In the genomic region with DNA sequence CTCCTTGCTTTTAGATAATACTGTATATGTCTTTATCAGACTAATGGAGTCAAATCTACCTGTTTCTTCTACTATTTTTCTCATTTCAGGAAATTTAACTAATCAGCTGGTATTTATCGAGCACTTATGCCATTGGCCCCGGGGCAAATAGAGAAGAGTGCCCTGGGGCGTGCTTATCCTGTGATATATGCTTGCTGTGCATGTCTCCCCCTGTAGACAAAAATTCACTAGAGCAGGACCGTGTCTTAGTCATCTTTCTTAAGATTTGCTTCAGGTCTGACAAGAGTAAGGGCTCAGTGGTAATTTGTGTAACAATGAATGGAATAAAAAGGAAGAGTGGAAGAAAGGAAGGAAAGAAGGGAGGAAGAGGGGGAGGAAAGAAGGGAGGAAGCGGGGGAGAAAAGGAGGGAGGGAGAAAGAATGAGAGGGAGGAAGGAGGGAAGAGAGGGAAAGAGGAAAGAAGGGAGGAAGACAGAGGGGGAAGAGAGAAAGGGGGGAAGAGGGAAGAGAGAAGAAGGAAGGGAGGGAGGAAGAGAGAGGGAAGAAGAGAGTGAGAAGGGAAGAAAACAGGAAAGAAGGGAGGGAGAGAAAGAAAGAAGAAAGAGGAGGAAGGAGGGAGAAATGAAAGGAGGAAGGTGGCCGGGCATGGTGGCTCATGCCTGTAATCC, we compare ENCODE assay signal across 13 cellular contexts.
DNase-seq lines count a peak whose midpoint lies in the region; ATAC-seq and TF ChIP-seq lines count a peak whose summit lies in the region.
"Had no signal": no experiment of that assay in that cellular context is flagged by ENCODE, and none has a peak within 500 bp of the region (broad histone marks: within the 10 kb centered on the region; RNA-seq: fewer than 3 reads in every experiment).

No MANE protein-coding gene starts in this region.

- H3K36me3 Mint-ChIP-seq in nephron (ENCODE audit: low read depth): no peaks in the 10 kb centered on the region
- H3K36me3 Mint-ChIP-seq: naive thymus-derived CD4-positive, alpha-beta T cell had no signal

- no peaks in the 10 kb centered on the region for H3K9me3 ChIP-seq in DND-41 (ENCODE audit: insufficient read depth, low read length, severe bottlenecking)
- H3K9me3 ChIP-seq in prostate gland: no peaks in the 10 kb centered on the region
- H3K9me3 ChIP-seq: heart left ventricle had no signal

- in situ Hi-C loops in brain microvascular endothelial cell (cut with HindIII; ENCODE audit: low pct_ligation_motif_present, low sequenced_read_pairs): no loop called here

- intact Hi-C loops in prostate gland (cut with DNase I): no loop called here

- H3K4me3 ChIP-seq in DND-41 (ENCODE audit: low read depth in 1 of 2, low read length in 2 of 2): no peak overlapping the region
- no peak overlapping the region for H3K4me3 ChIP-seq in Jurkat, Clone E6-1 (ENCODE audit: low read length)
- no peak overlapping the region for H3K4me3 ChIP-seq in brain microvascular endothelial cell (ENCODE audit: low read depth, low read length)
- no peak overlapping the region for H3K4me3 ChIP-seq in prostate gland
- H3K4me3 ChIP-seq: heart left ventricle had no signal

- H3K36me3 ChIP-seq in DND-41 (ENCODE audit: insufficient read depth, low read length): no peaks in the 10 kb centered on the region
- no peaks in the 10 kb centered on the region for H3K36me3 ChIP-seq in brain microvascular endothelial cell (replicated peaks)
- H3K36me3 ChIP-seq in prostate gland: no peaks in the 10 kb centered on the region
- H3K36me3 ChIP-seq: heart left ventricle had no signal

- H3K27me3 Mint-ChIP-seq in nephron (ENCODE audit: low read depth): peaks cover 18% of the 10 kb centered on the region

- no peaks in the 10 kb centered on the region for H3K27me3 ChIP-seq in DND-41 (ENCODE audit: insufficient read depth, low read length, poor library complexity)
- H3K27me3 ChIP-seq in brain microvascular endothelial cell (replicated peaks): no peaks in the 10 kb centered on the region
- peaks cover 2% of the 10 kb centered on the region for H3K27me3 ChIP-seq in prostate gland (replicated peaks; ENCODE audit: insufficient read depth)
- H3K27me3 ChIP-seq: heart left ventricle had no signal

- no peak overlapping the region for H3K4me3 Mint-ChIP-seq in nephron
- H3K4me3 Mint-ChIP-seq: naive thymus-derived CD4-positive, alpha-beta T cell; T-helper 1 cell treated with Interleukin-12 subunit alpha and Interleukin-12 subunit beta and Interleukin-4 antibody, amounts not matched to agents 30 μg/mL and 1 μg/mL, for 36 hours had no signal

- no peak overlapping the region for H2AFZ ChIP-seq in DND-41 (ENCODE audit: low read depth, low read length)

- peaks cover 12% of the 10 kb centered on the region for H3K4me1 ChIP-seq in DND-41 (ENCODE audit: insufficient read depth, low read length)
- no peaks in the 10 kb centered on the region for H3K4me1 ChIP-seq in prostate gland (replicated peaks)

- peak; percentile 17 for DNase-seq in DND-41
- DNase-seq in Jurkat, Clone E6-1 (ENCODE audit: low read depth, low spot score): peak; percentile 38
- DNase-seq in brain microvascular endothelial cell: peak; percentile 28
- no peak for DNase-seq in NCI-H2029 (lab: John Stamatoyannopoulos, UW)
- DNase-seq in NCI-H1436 (lab: John Stamatoyannopoulos, UW): no peak
- DNase-seq in prostate gland (ENCODE audit: low spot score): no peak
- DNase-seq: activated CD8-positive, alpha-beta memory T cell treated with anti-CD3 and anti-CD28 coated beads, Interleukin-2, amount 50 U/mL, for 48 hours; caudate nucleus; heart left ventricle; naive thymus-derived CD4-positive, alpha-beta T cell; stimulated activated CD4-positive, alpha-beta T cell treated with anti-CD3 and anti-CD28 coated beads, Interleukin-1b, Interleukin-23, amount 100 ng/mL, for 48 hours had no signal

- TF ChIP-seq CTCF in DND-41 (IDR thresholded peaks at IDR 0.05; ENCODE audit: borderline replicate concordance, extremely low read depth, low read length, poor library complexity, severe bottlenecking) (peak; percentile 59), brain microvascular endothelial cell (IDR thresholded peaks at IDR 0.05; ENCODE audit: low read depth, low read length, missing control alignments) (peak; percentile 49), nephron (IDR thresholded peaks at IDR 0.05; ENCODE audit: unreplicated experiment in 3 of 3) (peak in 2 of 3 experiments; percentile 25 to 41), prostate gland (IDR thresholded peaks at IDR 0.05) (no peak)

- H3K27ac ChIP-seq in DND-41 (ENCODE audit: low read length): no peak overlapping the region
- H3K27ac ChIP-seq in brain microvascular endothelial cell: no peak overlapping the region
- no peak overlapping the region for H3K27ac ChIP-seq in prostate gland
- H3K27ac ChIP-seq: heart left ventricle had no signal

- no peaks in the 10 kb centered on the region for H3K79me2 ChIP-seq in DND-41 (ENCODE audit: insufficient read depth, low read length)

- 79% methylated on average over 6 of the region's 6 CpGs for WGBS in prostate gland

- no peak overlapping the region for H3K9ac ChIP-seq in DND-41 (ENCODE audit: low read depth, low read length)

- no peak overlapping the region for H3K27ac Mint-ChIP-seq in nephron
- H3K27ac Mint-ChIP-seq: naive thymus-derived CD4-positive, alpha-beta T cell; T-helper 1 cell treated with Interleukin-12 subunit alpha and Interleukin-12 subunit beta and Interleukin-4 antibody, amounts not matched to agents 30 μg/mL and 1 μg/mL, for 36 hours had no signal

- H4K20me1 ChIP-seq in DND-41 (ENCODE audit: insufficient read depth, low read length): no peaks in the 10 kb centered on the region

- ATAC-seq in DND-41 (ENCODE audit: insufficient read depth, low read depth): peak; percentile 82
- ATAC-seq: naive thymus-derived CD4-positive, alpha-beta T cell had no signal

- TF ChIP-seq POLR2A in prostate gland (IDR thresholded peaks at IDR 0.05): no peak

- no peaks in the 10 kb centered on the region for H3K9me3 Mint-ChIP-seq in nephron
- H3K9me3 Mint-ChIP-seq: T-helper 1 cell treated with Interleukin-12 subunit alpha and Interleukin-12 subunit beta and Interleukin-4 antibody, amounts not matched to agents 30 μg/mL and 1 μg/mL, for 36 hours had no signal

- no peak overlapping the region for H3K4me2 ChIP-seq in DND-41 (ENCODE audit: insufficient read depth, low read length)

- peaks cover 29% of the 10 kb centered on the region for H3K4me1 Mint-ChIP-seq in nephron

Comparison
In these comparisons a context has a peak if more than half of its experiments do, and no peak if none do; other contexts are left out.
1. DNase-seq: peak in DND-41 (single experiment), Jurkat, Clone E6-1 (single experiment) and brain microvascular endothelial cell (single experiment); none in NCI-H2029 (single experiment), NCI-H1436 (single experiment) and prostate gland (single experiment).
2. CTCF ChIP-seq: peak in DND-41 (single experiment), brain microvascular endothelial cell (single experiment) and nephron (2 of 3); none in prostate gland (0 of 4).